ENCODE assay signal across 10 cellular contexts in the genomic region with DNA sequence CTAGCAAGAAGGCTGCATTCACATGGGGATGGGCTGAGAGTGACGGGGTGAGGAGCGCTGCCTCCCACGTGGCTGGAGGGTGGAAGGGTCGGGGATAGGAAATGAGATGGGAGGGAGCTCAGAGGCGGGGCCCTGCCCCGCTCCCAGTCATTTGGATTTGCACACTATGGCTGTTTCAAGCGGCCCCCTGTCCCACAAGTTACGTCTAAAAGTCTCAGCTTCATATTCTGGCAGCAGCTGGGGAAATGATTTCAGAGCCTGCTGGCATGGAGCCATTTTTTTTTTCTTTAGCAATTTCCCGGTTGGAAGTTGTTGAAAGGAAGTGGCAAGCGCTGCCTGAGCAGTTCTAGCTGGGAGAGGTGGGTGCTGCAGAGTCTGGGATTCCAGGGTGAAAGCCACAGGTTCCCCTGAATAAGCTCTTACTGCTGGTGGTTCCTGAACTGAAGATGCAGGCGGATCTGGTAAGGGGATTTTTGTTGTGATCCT.
A peak's percentile ranks its signal among the peaks of the same experiment; 100 is the strongest.
DNase-seq lines count a peak whose midpoint lies in the region; ATAC-seq and TF ChIP-seq lines count a peak whose summit lies in the region.
"Had no signal": no experiment of that assay in that cellular context is flagged by ENCODE, and none has a peak within 500 bp of the region (broad histone marks: within the 10 kb centered on the region; RNA-seq: fewer than 3 reads in every experiment).

No MANE protein-coding gene starts in this region.

- peak overlapping the region; percentile 45 for H2BK120ac ChIP-seq in mesenchymal stem cell (ENCODE audit: low read depth, low read length)

- intact Hi-C loops in aorta (cut with DNase I): loop anchor here in 1 of 2 donors (10.0 kb wide), 1 partner anchor 65 kb away; no protein-coding TSS in a partner anchor

- H2BK15ac ChIP-seq in mesenchymal stem cell (ENCODE audit: low read depth, poor library complexity, severe bottlenecking): peak overlapping the region; percentile 60

- WGBS in mesenchymal stem cell: 37% methylated on average over 10 of the region's 11 CpGs
- 6 to 9% methylated on average over 11 of the region's 11 CpGs for WGBS in aorta, 2 donors

- H2BK5ac ChIP-seq in mesenchymal stem cell (ENCODE audit: low read depth, low read length, poor library complexity, severe bottlenecking): peak overlapping the region; percentile 59

- peaks cover 88% of the 10 kb centered on the region for H3K36me3 Mint-ChIP-seq in activated T-cell treated with anti-CD3 and anti-CD28 coated beads, Interleukin-2, amount 50 U/mL, for 24 hours (ENCODE audit: low read depth)
- H3K36me3 Mint-ChIP-seq in chondrocyte (ENCODE audit: low read depth): peaks cover 17% of the 10 kb centered on the region

- H3K27ac ChIP-seq in mesenchymal stem cell (ENCODE audit: low read length, poor library complexity, severe bottlenecking) (peak overlapping the region; percentile 55), aorta (ENCODE audit: low read depth in 1 of 2, low read length in 2 of 2) (no peak overlapping the region)
- H3K27ac ChIP-seq: KMS-11 had no signal

- H3K9me3 Mint-ChIP-seq in activated T-cell treated with anti-CD3 and anti-CD28 coated beads, Interleukin-2, amount 50 U/mL, for 24 hours: no peaks in the 10 kb centered on the region
- no peaks in the 10 kb centered on the region for H3K9me3 Mint-ChIP-seq in chondrocyte (ENCODE audit: low read depth)

- H3K4me1 ChIP-seq in mesenchymal stem cell (ENCODE audit: control insufficient read depth, insufficient read depth, low read depth, low read length) (peaks cover 25% of the 10 kb centered on the region), aorta (ENCODE audit: control insufficient read depth in 1 of 2, insufficient read depth in 2 of 2, low read length in 2 of 2) (no peaks in the 10 kb centered on the region), HAP-1 (no peaks in the 10 kb centered on the region)

- no peak for TF ChIP-seq CTCF in chondrocyte (IDR thresholded peaks at IDR 0.05)

- H3K27me3 ChIP-seq in mesenchymal stem cell (ENCODE audit: control insufficient read depth in 1 of 2, insufficient read depth in 1 of 2, low read length in 2 of 2) (no peaks in the 10 kb centered on the region), aorta (ENCODE audit: control insufficient read depth in 1 of 2, insufficient read depth in 2 of 2, low read length in 1 of 2) (no peaks in the 10 kb centered on the region), HAP-1 (ENCODE audit: low read depth) (no peaks in the 10 kb centered on the region)

- peak overlapping the region; percentile 40 for H3K27ac Mint-ChIP-seq in activated T-cell treated with anti-CD3 and anti-CD28 coated beads, Interleukin-2, amount 50 U/mL, for 24 hours
- H3K27ac Mint-ChIP-seq in chondrocyte (ENCODE audit: unreplicated experiment): peak overlapping the region; percentile 95

- in situ Hi-C loops in HAP-1 (cut with MboI; ENCODE audit: low sequenced_read_pairs): no loop called here

- peaks cover 35% of the 10 kb centered on the region for H3K4me1 Mint-ChIP-seq in activated T-cell treated with anti-CD3 and anti-CD28 coated beads, Interleukin-2, amount 50 U/mL, for 24 hours (ENCODE audit: low read depth)
- H3K4me1 Mint-ChIP-seq in chondrocyte (ENCODE audit: low read depth): peaks cover 49% of the 10 kb centered on the region

- H4K91ac ChIP-seq in mesenchymal stem cell (ENCODE audit: low read length): peak overlapping the region; percentile 40

- peak overlapping the region; percentile 25 to 55 for H3K18ac ChIP-seq in mesenchymal stem cell (ENCODE audit: low read depth in 1 of 2, low read length in 2 of 2)

- no peak overlapping the region for H2AFZ ChIP-seq in mesenchymal stem cell (ENCODE audit: low read depth, low read length)

- peaks cover 31% of the 10 kb centered on the region for H3K79me1 ChIP-seq in mesenchymal stem cell (replicated peaks; ENCODE audit: low read length, poor library complexity, severe bottlenecking)

- peak; percentile 80 for ATAC-seq in aorta (ENCODE audit: low FRiP score)
- ATAC-seq in GM21786 (IDR thresholded peaks at IDR 0.05; ENCODE audit: unreplicated experiment): no peak

- H3K9me3 ChIP-seq in mesenchymal stem cell (ENCODE audit: control insufficient read depth, low read length): no peaks in the 10 kb centered on the region
- H3K9me3 ChIP-seq in aorta (ENCODE audit: control insufficient read depth, low read length): no peaks in the 10 kb centered on the region
- no peaks in the 10 kb centered on the region for H3K9me3 ChIP-seq in HAP-1

- no peaks in the 10 kb centered on the region for H3K27me3 Mint-ChIP-seq in activated T-cell treated with anti-CD3 and anti-CD28 coated beads, Interleukin-2, amount 50 U/mL, for 24 hours
- no peaks in the 10 kb centered on the region for H3K27me3 Mint-ChIP-seq in chondrocyte (ENCODE audit: low read depth)
- H3K27me3 Mint-ChIP-seq: CD4-positive, CD25-positive, alpha-beta regulatory T cell had no signal

- peak overlapping the region; percentile 55 for H3K4me2 ChIP-seq in mesenchymal stem cell (ENCODE audit: low read length, poor library complexity, severe bottlenecking)
- H3K4me2 ChIP-seq: KMS-11 had no signal

- H3K4me3 ChIP-seq in mesenchymal stem cell (ENCODE audit: insufficient read depth in 1 of 2, low read depth in 1 of 2, low read length in 2 of 2) (peak overlapping the region in 1 of 2 experiments; percentile 71), aorta (ENCODE audit: low read length in 2 of 2) (no peak overlapping the region), HAP-1 (no peak overlapping the region)

- H2BK12ac ChIP-seq in mesenchymal stem cell (ENCODE audit: low read length in 2 of 2): peak overlapping the region; percentile 6 to 67

- H2AK5ac ChIP-seq in mesenchymal stem cell (ENCODE audit: low read length, severe bottlenecking): peak overlapping the region; percentile 4

- H3K4me3 Mint-ChIP-seq in activated T-cell treated with anti-CD3 and anti-CD28 coated beads, Interleukin-2, amount 50 U/mL, for 24 hours: no peak overlapping the region
- peak overlapping the region; percentile 58 for H3K4me3 Mint-ChIP-seq in chondrocyte (ENCODE audit: unreplicated experiment)
- H3K4me3 Mint-ChIP-seq: CD4-positive, CD25-positive, alpha-beta regulatory T cell had no signal

- no peak overlapping the region for H3K23ac ChIP-seq in mesenchymal stem cell (ENCODE audit: low read length in 2 of 2)

- H3K36me3 ChIP-seq in mesenchymal stem cell (ENCODE audit: control insufficient read depth in 1 of 2, insufficient read depth in 2 of 2, low read depth in 1 of 2, low read length in 2 of 2) (peaks cover 0 to 19% of the 10 kb centered on the region in 2 experiments), aorta (ENCODE audit: control insufficient read depth in 1 of 2, insufficient read depth in 2 of 2, low read length in 1 of 2) (no peaks in the 10 kb centered on the region), HAP-1 (replicated peaks) (no peaks in the 10 kb centered on the region)

- H3K4ac ChIP-seq in mesenchymal stem cell (ENCODE audit: low read depth in 1 of 2, low read length in 2 of 2): peak overlapping the region in 1 of 2 experiments; percentile 7

- no peak for DNase-seq in activated T-cell treated with anti-CD3 and anti-CD28 coated beads, Interleukin-2, amount 50 U/mL, for 24 hours
- no peak for DNase-seq in activated T-cell treated with anti-CD3 and anti-CD28 coated beads, Interleukin-2, amount 50 U/mL, for 48 hours
- no peak for DNase-seq in chondrocyte (ENCODE audit: low spot score)
- DNase-seq in mesenchymal stem cell: peak; percentile 85
- DNase-seq in aorta: peak; percentile 80 to 85
- DNase-seq in HAP-1 (ENCODE audit: low spot score in 2 of 2): no peak
- DNase-seq in SK-N-DZ (ENCODE audit: low spot score): no peak
- DNase-seq: CD4-positive, CD25-positive, alpha-beta regulatory T cell had no signal

- H3K14ac ChIP-seq in mesenchymal stem cell (ENCODE audit: low read length in 2 of 2): no peak overlapping the region

- H3K9ac ChIP-seq in mesenchymal stem cell (ENCODE audit: low read length): peak overlapping the region; percentile 78
- H3K9ac ChIP-seq: KMS-11 had no signal

- peak overlapping the region; percentile 59 for H4K8ac ChIP-seq in mesenchymal stem cell (ENCODE audit: low read length)

Comparison
In these comparisons a context has a peak if more than half of its experiments do, and no peak if none do; other contexts are left out.
1. DNase-seq: peak in mesenchymal stem cell (single experiment) and aorta (2 of 2); none in activated T-cell treated with anti-CD3 and anti-CD28 coated beads, Interleukin-2, amount 50 U/mL, for 24 hours (single experiment), activated T-cell treated with anti-CD3 and anti-CD28 coated beads, Interleukin-2, amount 50 U/mL, for 48 hours (0 of 2), chondrocyte (single experiment), HAP-1 (0 of 2) and SK-N-DZ (single experiment).